ENCODE assay signal across 17 cellular contexts in genomic region chr5:90682278-90682677, GRCh38.
DNase-seq lines count a peak whose midpoint lies in the region; ATAC-seq and TF ChIP-seq lines count a peak whose summit lies in the region.
"Had no signal": no experiment of that assay in that cellular context is flagged by ENCODE, and none has a peak within 500 bp of the region (broad histone marks: within the 10 kb centered on the region; RNA-seq: fewer than 3 reads in every experiment).

No MANE protein-coding gene starts in this region.

- no peaks in the 10 kb centered on the region for H3K4me1 Mint-ChIP-seq in brain
- H3K4me1 Mint-ChIP-seq: B cell; CD4-positive, CD25-positive, alpha-beta regulatory T cell had no signal

- WGBS in esophagus muscularis mucosa: 72% methylated on average over 2 of the region's 2 CpGs

- H3K4me3 ChIP-seq in HAP-1 (peak overlapping the region; percentile 32), esophagus muscularis mucosa (no peak overlapping the region)
- H3K4me3 ChIP-seq: BLaER1 had no signal

- no peaks in the 10 kb centered on the region for H3K9me3 ChIP-seq in HAP-1
- H3K9me3 ChIP-seq in esophagus muscularis mucosa: no peaks in the 10 kb centered on the region
- H3K9me3 ChIP-seq: BLaER1, Caco-2 had no signal

- intact Hi-C loops in esophagus muscularis mucosa (cut with DNase I) (no loop called here), sciatic nerve (cut with DNase I) (no loop called here), posterior cingulate gyrus (cut with DNase I) (no loop called here)

- TF ChIP-seq EP300 in esophagus muscularis mucosa (IDR thresholded peaks at IDR 0.05): no peak

- H3K9me3 Mint-ChIP-seq in brain: peaks cover under 1 to 8% (median 4%) of the 10 kb centered on the region in 5 experiments
- H3K9me3 Mint-ChIP-seq: CD8-positive, alpha-beta T cell had no signal

- no peak for ATAC-seq in sciatic nerve
- ATAC-seq: CD8-positive, alpha-beta T cell had no signal

- H3K4me1 ChIP-seq in HAP-1 (peaks cover 39% of the 10 kb centered on the region), esophagus muscularis mucosa (no peaks in the 10 kb centered on the region)
- H3K4me1 ChIP-seq: BLaER1, Caco-2 had no signal

- TF ChIP-seq POLR2A in esophagus muscularis mucosa (IDR thresholded peaks at IDR 0.05; ENCODE audit: low read depth): no peak

- peak overlapping the region; percentile 34 for H3K27ac ChIP-seq in cingulate gyrus (ENCODE audit: low read depth, low read length)
- no peak overlapping the region for H3K27ac ChIP-seq in esophagus muscularis mucosa (replicated peaks in 1 of 4)
- H3K27ac ChIP-seq: 22Rv1, BLaER1, C4-2B had no signal

- in situ Hi-C loops in HAP-1 (cut with MboI; ENCODE audit: low sequenced_read_pairs): no loop called here

- peak overlapping the region in 2 of 5 experiments; percentile 27 to 40 for H3K4me3 Mint-ChIP-seq in brain
- H3K4me3 Mint-ChIP-seq: B cell; CD4-positive, CD25-positive, alpha-beta regulatory T cell; CD8-positive, alpha-beta T cell had no signal

- H3K27me3 ChIP-seq in HAP-1 (ENCODE audit: low read depth) (no peaks in the 10 kb centered on the region), esophagus muscularis mucosa (no peaks in the 10 kb centered on the region)
- H3K27me3 ChIP-seq: BLaER1 had no signal

- H3K27me3 Mint-ChIP-seq in brain: no peaks in the 10 kb centered on the region
- H3K27me3 Mint-ChIP-seq: B cell; CD4-positive, CD25-positive, alpha-beta regulatory T cell had no signal

- peak; percentile 11 to 67 for DNase-seq in HAP-1 (ENCODE audit: low spot score in 2 of 2)
- DNase-seq in esophagus muscularis mucosa (ENCODE audit: extremely low spot score): no peak
- no peak for DNase-seq in sciatic nerve (ENCODE audit: low spot score)
- DNase-seq in posterior cingulate gyrus: no peak
- DNase-seq: Caco-2; CD4-positive, CD25-positive, alpha-beta regulatory T cell; CD8-positive, alpha-beta T cell; DMS153; DND-41; GOT3; HCEC 1CT had no signal

- H3K36me3 ChIP-seq in HAP-1 (replicated peaks): peaks cover 31% of the 10 kb centered on the region
- H3K36me3 ChIP-seq in esophagus muscularis mucosa: no peaks in the 10 kb centered on the region
- H3K36me3 ChIP-seq: BLaER1 had no signal

- peaks cover 43% of the 10 kb centered on the region for H3K36me3 Mint-ChIP-seq in brain
- H3K36me3 Mint-ChIP-seq: CD4-positive, CD25-positive, alpha-beta regulatory T cell; CD8-positive, alpha-beta T cell had no signal

- no peak for TF ChIP-seq CTCF in brain (conservative IDR thresholded peaks at IDR 0.05)
- TF ChIP-seq CTCF in esophagus muscularis mucosa (IDR thresholded peaks at IDR 0.05): no peak

- H3K27ac Mint-ChIP-seq in brain: peak overlapping the region in 3 of 5 experiments; percentile 12 to 68 (median 22)
- H3K27ac Mint-ChIP-seq: B cell; CD4-positive, CD25-positive, alpha-beta regulatory T cell; CD8-positive, alpha-beta T cell had no signal

Comparison
In these comparisons a context has a peak if more than half of its experiments do, and no peak if none do; other contexts are left out.
1. DNase-seq: peak in HAP-1 (2 of 2); none in esophagus muscularis mucosa (single experiment), sciatic nerve (single experiment) and posterior cingulate gyrus (0 of 10).